Comparison of ENCODE assay signal across 1 cellular context in genomic region chr3:56620371-56620770, GRCh38.
TF ChIP-seq lines count a peak whose summit lies in the region.

No MANE protein-coding gene starts in this region.

TF ChIP-seq in WTC11, 78 proteins besides CTCF, POLR2A, EP300 and RAD21 (continued from another document):
- TF ChIP-seq ZNF512 (CRISPR knock-in tag; IDR thresholded peaks at IDR 0.05; ENCODE audit: borderline replicate concordance) (no peak), SP1 (CRISPR knock-in tag; conservative IDR thresholded peaks at IDR 0.05) (no peak)
TF ChIP-seq in WTC11: peak in this region for 0.
